In genomic region chrX:107982356-107982755, GRCh38 we compare ENCODE assay signal across 10 cellular contexts. TPM values are rescaled to one million over a fixed set of nuclear protein-coding genes. Genes with fewer than 3 reads are reported as not detected.
"Had no signal": no experiment of that assay in that cellular context is flagged by ENCODE, and none has a peak within 500 bp of the region (broad histone marks: within the 10 kb centered on the region; RNA-seq: fewer than 3 reads in every experiment).

Gene TEX13B (minus strand): TSS chrX:107982370. CDS start chrX:107982127, 243 bp downstream.

- H3K9ac ChIP-seq: KMS-11 had no signal

- H3K27ac ChIP-seq: KMS-11 had no signal

- DNase-seq: IMR-90, Karpas-422, KBM-7 had no signal

- FAIRE-seq: HTR-8/SVneo had no signal

- H2AFZ ChIP-seq: GM23338 had no signal

- H3K4me3 ChIP-seq: GM23338, HAP-1 had no signal

- H3K9me3 ChIP-seq: HAP-1 had no signal

- H3K36me3 ChIP-seq: HAP-1 had no signal

- H3K4me2 ChIP-seq: GM23338, KMS-11 had no signal

- ATAC-seq: GM23338, HCT116 had no signal

RNA-seq across cellular contexts. Expression of gene TEX13B, which starts in this region (rescaled TPM):
- total RNA-seq: GM23338, H4, HT-29, IMR-90 had no signal
- polyA plus RNA-seq: IMR-90 had no signal
